ENCODE assay signal across 15 cellular contexts in the genomic region with DNA sequence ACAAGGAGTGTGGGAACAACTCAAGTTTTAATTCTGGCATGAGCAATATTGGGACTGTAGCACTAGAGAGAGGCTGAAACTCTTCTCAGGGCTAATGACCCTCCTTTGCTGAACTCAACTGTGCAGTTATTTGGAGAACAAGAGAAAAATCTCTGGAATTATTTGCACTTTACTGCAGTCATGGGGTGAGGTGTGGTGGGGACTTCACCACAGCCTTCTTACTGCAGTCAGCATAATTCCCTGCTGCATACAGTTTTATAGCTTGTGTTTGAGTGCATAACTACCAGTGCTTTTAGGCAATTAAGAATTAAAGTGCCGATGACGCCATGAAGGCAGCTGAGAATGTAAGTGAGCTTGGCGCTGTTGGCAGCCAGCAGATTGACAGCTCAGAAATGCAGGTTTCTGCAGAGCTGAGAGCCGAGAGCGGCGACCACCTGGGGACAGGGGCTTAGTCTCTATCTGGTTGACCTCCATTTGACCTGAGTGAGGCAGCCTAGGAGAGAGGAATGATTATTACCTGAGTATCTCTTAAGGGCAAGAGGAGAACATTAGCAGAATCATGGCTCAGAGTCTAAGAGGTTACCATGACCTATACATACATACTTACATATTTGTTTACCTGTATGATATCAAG.
DNase-seq lines count a peak whose midpoint lies in the region; TF ChIP-seq lines count a peak whose summit lies in the region.
"Had no signal": no experiment of that assay in that cellular context is flagged by ENCODE, and none has a peak within 500 bp of the region (broad histone marks: within the 10 kb centered on the region; RNA-seq: fewer than 3 reads in every experiment).

No MANE protein-coding gene starts in this region.

- H3K79me2 ChIP-seq in neural cell (replicated peaks; ENCODE audit: insufficient read depth, low read length) = no peaks in the 10 kb centered on the region

- no peak for TF ChIP-seq RAD21 in neural cell (conservative IDR thresholded peaks at IDR 0.05)

- no peak overlapping the region for H3K4me3 Mint-ChIP-seq in activated T-helper 2 cell treated with anti-CD3 and anti-CD28 coated beads, Interferon-gamma antibody, Interleukin-2, Interleukin-4, amounts not matched to agents 10 μg/mL and 5 μg/mL and 100 μg/mL, durations not matched to agents 14 hours and 24 hours and 36 hours (ENCODE audit: low read depth)

- H3K27ac Mint-ChIP-seq in activated T-helper 2 cell treated with anti-CD3 and anti-CD28 coated beads, Interferon-gamma antibody, Interleukin-2, Interleukin-4, amounts not matched to agents 10 μg/mL and 5 μg/mL and 100 μg/mL, durations not matched to agents 14 hours and 24 hours and 36 hours = no peak overlapping the region

- peak; percentile 68 for TF ChIP-seq EP300 in neural cell (conservative IDR thresholded peaks at IDR 0.05; ENCODE audit: poor library complexity, severe bottlenecking)

- no peaks in the 10 kb centered on the region for H3K36me3 ChIP-seq in neural cell (ENCODE audit: insufficient read depth, low read length)
- H3K36me3 ChIP-seq: BLaER1 treated with 17β-estradiol and CSF1 and Interleukin-3, amounts not matched to agents 10 nM and 100 nM; MG63 had no signal

- no peaks in the 10 kb centered on the region for H3K9me3 ChIP-seq in neural cell (ENCODE audit: low read length)
- H3K9me3 ChIP-seq: MG63 had no signal

- no peaks in the 10 kb centered on the region for H3K27me3 Mint-ChIP-seq in activated T-helper 2 cell treated with anti-CD3 and anti-CD28 coated beads, Interferon-gamma antibody, Interleukin-2, Interleukin-4, amounts not matched to agents 10 μg/mL and 5 μg/mL and 100 μg/mL, durations not matched to agents 14 hours and 24 hours and 36 hours (ENCODE audit: low read depth)

- H3K27me3 ChIP-seq in neural cell (ENCODE audit: insufficient read depth, low read depth, low read length) = no peaks in the 10 kb centered on the region
- H3K27me3 ChIP-seq: BLaER1 treated with 17β-estradiol and CSF1 and Interleukin-3, amounts not matched to agents 10 nM and 100 nM; MG63 had no signal

- H3K4me2 ChIP-seq in neural cell (ENCODE audit: low read length) = no peak overlapping the region
- H3K4me2 ChIP-seq: BLaER1 treated with 17β-estradiol and CSF1 and Interleukin-3, amounts not matched to agents 10 nM and 100 nM had no signal

- H3K9ac ChIP-seq in neural cell (ENCODE audit: low read length) = no peak overlapping the region
- H3K9ac ChIP-seq: BLaER1 treated with 17β-estradiol and CSF1 and Interleukin-3, amounts not matched to agents 10 nM and 100 nM had no signal

- H3K9me2 ChIP-seq in neural cell (ENCODE audit: insufficient read depth, low read length) = no peaks in the 10 kb centered on the region

- no peak overlapping the region for H3K4me3 ChIP-seq in neural cell (ENCODE audit: low read length)
- H3K4me3 ChIP-seq: BLaER1 treated with 17β-estradiol and CSF1 and Interleukin-3, amounts not matched to agents 10 nM and 100 nM; MG63 had no signal

- H3F3A ChIP-seq in neural cell (ENCODE audit: insufficient read depth, low read length, poor library complexity, severe bottlenecking) = no peaks in the 10 kb centered on the region

- peaks cover 13% of the 10 kb centered on the region for H3K9me3 Mint-ChIP-seq in activated T-helper 2 cell treated with anti-CD3 and anti-CD28 coated beads, Interferon-gamma antibody, Interleukin-2, Interleukin-4, amounts not matched to agents 10 μg/mL and 5 μg/mL and 100 μg/mL, durations not matched to agents 14 hours and 24 hours and 36 hours

- no peaks in the 10 kb centered on the region for H4K20me1 ChIP-seq in neural cell (ENCODE audit: insufficient read depth)
- H4K20me1 ChIP-seq: BLaER1 treated with 17β-estradiol and CSF1 and Interleukin-3, amounts not matched to agents 10 nM and 100 nM had no signal

- H2AFZ ChIP-seq in neural cell (ENCODE audit: low read depth, low read length) = no peak overlapping the region

- no peaks in the 10 kb centered on the region for H3K4me1 Mint-ChIP-seq in activated T-helper 2 cell treated with anti-CD3 and anti-CD28 coated beads, Interferon-gamma antibody, Interleukin-2, Interleukin-4, amounts not matched to agents 10 μg/mL and 5 μg/mL and 100 μg/mL, durations not matched to agents 14 hours and 24 hours and 36 hours (ENCODE audit: low read depth)

- H3K36me3 Mint-ChIP-seq in activated T-helper 2 cell treated with anti-CD3 and anti-CD28 coated beads, Interferon-gamma antibody, Interleukin-2, Interleukin-4, amounts not matched to agents 10 μg/mL and 5 μg/mL and 100 μg/mL, durations not matched to agents 14 hours and 24 hours and 36 hours (ENCODE audit: low read depth) = no peaks in the 10 kb centered on the region

- DNase-seq in DMS153 (lab: John Stamatoyannopoulos, UW) = peak; percentile 48
- no peak for DNase-seq in DMS153 treated with DMSO at 0.1 percent for 48 hours (lab: John Stamatoyannopoulos, UW; ENCODE audit: unreplicated experiment)
- DNase-seq in NCI-H2107 (lab: John Stamatoyannopoulos, UW) = peak; percentile 58
- DNase-seq in NCI-H748 treated with DMSO at 0.1 percent for 48 hours (lab: John Stamatoyannopoulos, UW) = peak; percentile 41
- no peak for DNase-seq in activated T-helper 2 cell treated with anti-CD3 and anti-CD28 coated beads, Interferon-gamma antibody, Interleukin-2, Interleukin-4, amounts not matched to agents 10 μg/mL and 5 μg/mL and 100 μg/mL, durations not matched to agents 14 hours and 24 hours and 36 hours (ENCODE audit: low spot score)
- no peak for DNase-seq in AG08395 (ENCODE audit: low spot score)
- no peak for DNase-seq in cerebellum (ENCODE audit: low spot score)
- DNase-seq: DMS53, MG63, NCI-H1105 treated with DMSO at 0.1 percent for 48 hours, NCI-H82, SHP77 had no signal

- H3K27ac ChIP-seq in neural cell (ENCODE audit: low read length) = peak overlapping the region; percentile 38
- H3K27ac ChIP-seq: 22Rv1; BLaER1 treated with 17β-estradiol and CSF1 and Interleukin-3, amounts not matched to agents 10 nM and 100 nM had no signal

- intact Hi-C loops in activated T-helper 2 cell treated with anti-CD3 and anti-CD28 coated beads, Interferon-gamma antibody, Interleukin-2, Interleukin-4, amounts not matched to agents 10 μg/mL and 5 μg/mL and 100 μg/mL, durations not matched to agents 14 hours and 24 hours and 36 hours (cut with micrococcal nuclease) = no loop called here

- no peak for TF ChIP-seq CTCF in neural cell (IDR thresholded peaks at IDR 0.05; ENCODE audit: poor library complexity, severe bottlenecking)

TF ChIP-seq in neural cell, 6 proteins besides CTCF, POLR2A, EP300 and RAD21:
- TF ChIP-seq SMC3 (conservative IDR thresholded peaks at IDR 0.05; ENCODE audit: poor library complexity) (no peak), POLR2AphosphoS5 (IDR thresholded peaks at IDR 0.05) (peak; percentile 77)

Comparison
In these comparisons a context has a peak if more than half of its experiments do, and no peak if none do; other contexts are left out.
1. DNase-seq: peak in DMS153 (single experiment), NCI-H2107 (single experiment) and NCI-H748 treated with DMSO at 0.1 percent for 48 hours (single experiment); none in DMS153 treated with DMSO at 0.1 percent for 48 hours (single experiment), activated T-helper 2 cell treated with anti-CD3 and anti-CD28 coated beads, Interferon-gamma antibody, Interleukin-2, Interleukin-4, amounts not matched to agents 10 μg/mL and 5 μg/mL and 100 μg/mL, durations not matched to agents 14 hours and 24 hours and 36 hours (single experiment), AG08395 (single experiment) and cerebellum (single experiment).